Comparison of ENCODE assay signal across 11 cellular contexts in the genomic region with DNA sequence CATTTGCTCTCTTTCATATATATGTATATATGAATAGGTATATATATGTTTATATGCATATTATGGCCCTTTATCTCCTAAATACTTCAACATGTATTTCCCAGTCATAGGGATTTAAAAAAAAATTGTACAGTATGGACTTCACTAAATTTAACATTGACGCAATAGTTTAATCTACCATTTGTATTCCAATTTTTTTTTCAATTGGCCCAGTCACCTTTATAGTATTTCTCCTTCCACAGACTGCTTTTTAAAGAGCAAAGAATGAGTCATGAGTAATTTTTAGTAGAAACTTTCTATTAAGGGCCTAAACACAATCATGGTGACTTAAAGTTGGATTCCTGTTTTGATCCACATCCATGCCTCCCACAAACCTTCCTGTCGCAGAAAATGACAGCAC. TPM values are rescaled to one million over a fixed set of nuclear protein-coding genes. Genes with fewer than 3 reads are reported as not detected.
DNase-seq lines count a peak whose midpoint lies in the region; ATAC-seq, FAIRE-seq and TF ChIP-seq lines count a peak whose summit lies in the region.
"Had no signal": no experiment of that assay in that cellular context is flagged by ENCODE, and none has a peak within 500 bp of the region (broad histone marks: within the 10 kb centered on the region; RNA-seq: fewer than 3 reads in every experiment).

No MANE protein-coding gene starts in this region.

- no peak overlapping the region for H2BK5ac ChIP-seq in mesenchymal stem cell (ENCODE audit: low read depth, low read length, poor library complexity, severe bottlenecking)

- peaks cover 3% of the 10 kb centered on the region for H3K36me3 Mint-ChIP-seq in T-helper 17 cell (ENCODE audit: low read depth)

- peaks cover 11% of the 10 kb centered on the region for H3K79me1 ChIP-seq in mesenchymal stem cell (replicated peaks; ENCODE audit: low read length, poor library complexity, severe bottlenecking)

- H3K27me3 ChIP-seq in mesenchymal stem cell (ENCODE audit: control insufficient read depth in 1 of 2, insufficient read depth in 1 of 2, low read length in 2 of 2), result no peaks in the 10 kb centered on the region
- no peaks in the 10 kb centered on the region for H3K27me3 ChIP-seq in small intestine (ENCODE audit: control insufficient read depth in 2 of 2, insufficient read depth in 2 of 2, low read length in 2 of 2)

- H3K27ac Mint-ChIP-seq in T-helper 17 cell, result no peak overlapping the region

- no peak overlapping the region for H3K4me3 Mint-ChIP-seq in T-helper 17 cell

- H3K4ac ChIP-seq in mesenchymal stem cell (ENCODE audit: low read depth in 1 of 2, low read length in 2 of 2), result no peak overlapping the region

- no peak overlapping the region for H2BK12ac ChIP-seq in mesenchymal stem cell (ENCODE audit: low read length in 2 of 2)

- no peak overlapping the region for H2AK5ac ChIP-seq in mesenchymal stem cell (ENCODE audit: low read length, severe bottlenecking)

- H3K27ac ChIP-seq in mesenchymal stem cell (ENCODE audit: low read length, poor library complexity, severe bottlenecking), result peak overlapping the region; percentile 45
- H3K27ac ChIP-seq in small intestine (ENCODE audit: low read depth in 1 of 2, low read length in 1 of 2), result no peak overlapping the region

- no peak overlapping the region for H2BK120ac ChIP-seq in mesenchymal stem cell (ENCODE audit: low read depth, low read length)

- H3K36me3 ChIP-seq in mesenchymal stem cell (ENCODE audit: control insufficient read depth in 1 of 2, insufficient read depth in 2 of 2, low read depth in 1 of 2, low read length in 2 of 2) (no peaks in the 10 kb centered on the region), small intestine (ENCODE audit: control insufficient read depth in 2 of 2, insufficient read depth in 2 of 2, low read length in 2 of 2) (no peaks in the 10 kb centered on the region)

- H2AFZ ChIP-seq in mesenchymal stem cell (ENCODE audit: low read depth, low read length), result no peak overlapping the region

- no peak overlapping the region for H4K8ac ChIP-seq in mesenchymal stem cell (ENCODE audit: low read length)

- no peak overlapping the region for H3K23ac ChIP-seq in mesenchymal stem cell (ENCODE audit: low read length in 2 of 2)

- no peak overlapping the region for H3K18ac ChIP-seq in mesenchymal stem cell (ENCODE audit: low read depth in 1 of 2, low read length in 2 of 2)

- FAIRE-seq in HTR-8/SVneo (lab: Jason Lieb, UNC) (no peak), small intestine (lab: Jason Lieb, UNC) (no peak)

- TF ChIP-seq CTCF in choroid plexus epithelial cell (conservative IDR thresholded peaks at IDR 0.05; ENCODE audit: low read depth, low read length), result no peak

- H3K4me3 ChIP-seq in choroid plexus epithelial cell (ENCODE audit: low read depth, low read length) (no peak overlapping the region), mesenchymal stem cell (ENCODE audit: insufficient read depth in 1 of 2, low read depth in 1 of 2, low read length in 2 of 2) (peak overlapping the region in 1 of 2 experiments; percentile 50), small intestine (ENCODE audit: low read depth in 1 of 2, low read length in 2 of 2) (no peak overlapping the region)

- ATAC-seq in T-helper 17 cell (no peak), HG03520 (IDR thresholded peaks at IDR 0.05; ENCODE audit: unreplicated experiment) (no peak)
- ATAC-seq: activated CD4-positive, CD25-positive, alpha-beta regulatory T cell treated with anti-CD3 and anti-CD28 coated beads, Interleukin-2, amount 50 U/mL, for 24 hours had no signal

- no peaks in the 10 kb centered on the region for H3K9me3 ChIP-seq in mesenchymal stem cell (ENCODE audit: control insufficient read depth, low read length)
- H3K9me3 ChIP-seq in T-helper 17 cell (ENCODE audit: control insufficient read depth, low read length, poor library complexity, severe bottlenecking), result no peaks in the 10 kb centered on the region
- no peaks in the 10 kb centered on the region for H3K9me3 ChIP-seq in small intestine (ENCODE audit: control insufficient read depth, low read depth)

- H2BK15ac ChIP-seq in mesenchymal stem cell (ENCODE audit: low read depth, poor library complexity, severe bottlenecking), result no peak overlapping the region

- H3K4me2 ChIP-seq in mesenchymal stem cell (ENCODE audit: low read length, poor library complexity, severe bottlenecking), result no peak overlapping the region

- H3K27me3 Mint-ChIP-seq in T-helper 17 cell, result no peaks in the 10 kb centered on the region

- H3K4me1 Mint-ChIP-seq in T-helper 17 cell, result peaks cover 38% of the 10 kb centered on the region

- peak overlapping the region; percentile 72 for H3K9ac ChIP-seq in mesenchymal stem cell (ENCODE audit: low read length)

- H3K4me1 ChIP-seq in mesenchymal stem cell (ENCODE audit: control insufficient read depth, insufficient read depth, low read depth, low read length), result peaks cover 7% of the 10 kb centered on the region
- H3K4me1 ChIP-seq in small intestine (ENCODE audit: control insufficient read depth in 2 of 2, insufficient read depth in 1 of 2, low read depth in 1 of 2, low read length in 1 of 2), result peaks cover 0 to 4% of the 10 kb centered on the region in 2 donors

- WGBS in mesenchymal stem cell, result 60% methylated on average over 1 of the region's 2 CpGs
- 79 to 93% (median 93%) methylated on average over 2 of the region's 2 CpGs for WGBS in small intestine, 3 donors

- H3K14ac ChIP-seq in mesenchymal stem cell (ENCODE audit: low read length in 2 of 2), result no peak overlapping the region

- no peak overlapping the region for H4K91ac ChIP-seq in mesenchymal stem cell (ENCODE audit: low read length)

- peak; percentile 62 for DNase-seq in A172 (ENCODE audit: low spot score)
- DNase-seq in HTR-8/SVneo (ENCODE audit: insufficient read length, low spot score), result peak; percentile 14
- peak; percentile 51 for DNase-seq in choroid plexus epithelial cell (ENCODE audit: low read depth)
- DNase-seq in mesenchymal stem cell, result peak; percentile 28
- no peak for DNase-seq in T-helper 17 cell
- DNase-seq in DMS 273 treated with DMSO at 0.1 percent for 48 hours (lab: John Stamatoyannopoulos, UW), result no peak
- DNase-seq in small intestine, result no peak
- DNase-seq: activated effector memory CD4-positive, alpha-beta T cell treated with anti-CD3 and anti-CD28 coated beads, Interleukin-2, amount 50 U/mL, for 16 hours; NCI-H2029 had no signal

RNA-seq across cellular contexts. Expression of gene CCSER2, which starts 20.5 kb away (rescaled TPM):
- 39.9 and 40.7 TPM in 2 replicates for total RNA-seq in A172 (2014; rRNA removed; shearing (Covaris generic))
- polyA plus RNA-seq in mesenchymal stem cell (2013, experiment 1 of 2), result 58.4 TPM
- 56.6 TPM for polyA plus RNA-seq in mesenchymal stem cell (2013, experiment 2 of 2)
- 100 to 1,000 TPM; 137 to 138 TPM for total RNA-seq in T-helper 17 cell
- 10 to 100 TPM in 2 of 3 donors, 1 to 10 TPM in 1; 9.8 to 22.8 (median 20.0) TPM for polyA plus RNA-seq in small intestine

Comparison
In these comparisons a context has a peak if more than half of its experiments do, and no peak if none do; other contexts are left out.
1. DNase-seq: peak in A172 (single experiment), HTR-8/SVneo (single experiment), choroid plexus epithelial cell (single experiment) and mesenchymal stem cell (single experiment); none in T-helper 17 cell (0 of 3), DMS 273 treated with DMSO at 0.1 percent for 48 hours (single experiment) and small intestine (single experiment).